Comparison of ENCODE assay signal across 14 cellular contexts in the genomic region with DNA sequence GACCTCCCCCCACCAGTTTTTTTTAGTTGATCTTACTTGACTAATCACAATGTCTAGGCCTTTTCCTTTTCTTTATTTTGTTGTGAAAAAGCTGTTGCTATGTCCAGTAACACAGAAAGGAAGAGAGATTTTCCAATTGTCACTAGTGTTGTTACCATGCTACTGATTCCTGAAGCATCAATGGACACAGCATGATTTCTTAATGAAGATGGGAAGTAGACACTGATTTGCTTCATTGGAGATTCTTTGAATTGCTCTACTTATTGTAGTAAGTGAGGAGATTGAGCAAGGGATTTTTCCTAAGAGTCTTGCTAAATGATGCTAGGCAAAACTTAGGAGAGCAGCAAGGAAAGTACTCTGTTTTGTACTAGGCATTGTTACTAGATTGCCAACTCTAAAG.
"Had no signal": no experiment of that assay in that cellular context is flagged by ENCODE, and none has a peak within 500 bp of the region (broad histone marks: within the 10 kb centered on the region; RNA-seq: fewer than 3 reads in every experiment).

No MANE protein-coding gene starts in this region.

- H3K36me3 ChIP-seq: colonic mucosa, ovary had no signal

- H3K4me1 ChIP-seq: colonic mucosa had no signal

- H3K9me3 ChIP-seq: colonic mucosa, esophagus squamous epithelium, ovary, tibial artery had no signal

- H3K9me3 Mint-ChIP-seq: memory B cell, neural crest cell had no signal

- H3K27me3 ChIP-seq: colonic mucosa, esophagus squamous epithelium, ovary, tibial artery had no signal

- ATAC-seq: left ventricle myocardium superior had no signal

- H3K27me3 Mint-ChIP-seq: memory B cell had no signal

- DNase-seq: activated CD4-positive, CD25-positive, alpha-beta regulatory T cell treated with anti-CD3 and anti-CD28 coated beads, Interleukin-2, amount 50 U/mL, for 72 hours; activated naive CD4-positive, alpha-beta T cell treated with Interleukin-2 at 50 U/mL for 16 hours; activated T-cell treated with anti-CD3 and anti-CD28 coated beads for 4 hours; amniotic stem cell; caudate nucleus; colonic mucosa; esophagus squamous epithelium; foreskin fibroblast; left ventricle myocardium superior; ovary; stimulated activated CD4-positive, alpha-beta T cell treated with anti-CD3 and anti-CD28 coated beads, Interleukin-1b, Interleukin-23, amount 100 ng/mL, for 48 hours; tibial artery had no signal

- H3K4me3 ChIP-seq: colonic mucosa, esophagus squamous epithelium, ovary, tibial artery had no signal

- H3K27ac ChIP-seq: colonic mucosa, esophagus squamous epithelium, ovary, tibial artery had no signal

- H3K4me3 Mint-ChIP-seq: memory B cell had no signal

- H3K27ac Mint-ChIP-seq: memory B cell had no signal
